Comparison of ENCODE assay signal across 8 cellular contexts in genomic region chr6:8435845-8436168, GRCh38. TPM values are rescaled to one million over a fixed set of nuclear protein-coding genes. Genes with fewer than 3 reads are reported as not detected.
DNase-seq lines count a peak whose midpoint lies in the region; ATAC-seq, FAIRE-seq and TF ChIP-seq lines count a peak whose summit lies in the region.

No MANE protein-coding gene starts in this region.

- H3K27me3 ChIP-seq in Caco-2 (replicated peaks; ENCODE audit: control insufficient read depth, insufficient read depth, low read length) (no peaks in the 10 kb centered on the region), bronchial epithelial cell (ENCODE audit: control insufficient read depth, insufficient read depth, low read length) (no peaks in the 10 kb centered on the region)

- H3K9me3 ChIP-seq in Caco-2, result no peaks in the 10 kb centered on the region

- H3K27me3 Mint-ChIP-seq in Caco-2 (ENCODE audit: insufficient read depth, unreplicated experiment), result no peaks in the 10 kb centered on the region
- H3K27me3 Mint-ChIP-seq in IgD-negative memory B cell, result no peaks in the 10 kb centered on the region
- H3K27me3 Mint-ChIP-seq in memory B cell, result no peaks in the 10 kb centered on the region

- H3K4me3 ChIP-seq in Caco-2 (ENCODE audit: low read depth, low read length) (peak overlapping the region; percentile 100), bronchial epithelial cell (ENCODE audit: low read depth, low read length) (peak overlapping the region; percentile 99)

- no peak for DNase-seq in Caco-2
- DNase-seq in bronchial epithelial cell (ENCODE audit: low read depth), result peak; percentile 62
- DNase-seq in memory B cell (ENCODE audit: low spot score in 2 of 2), result no peak
- peak; percentile 10 for DNase-seq in urothelium cell line (ENCODE audit: low spot score)
- no peak for DNase-seq in NCI-H82 treated with DMSO at 0.1 percent for 48 hours (lab: John Stamatoyannopoulos, UW; ENCODE audit: unreplicated experiment)
- no peak for DNase-seq in activated CD8-positive, alpha-beta memory T cell treated with anti-CD3 and anti-CD28 coated beads, Interleukin-2, amount 50 U/mL, for 4 hours
- no peak for DNase-seq in NK-92 (lab: John Stamatoyannopoulos, UW; ENCODE audit: unreplicated experiment)

- peak; percentile 7 for ATAC-seq in memory B cell (ENCODE audit: low read depth)

- H3K9me3 Mint-ChIP-seq in Caco-2 (ENCODE audit: unreplicated experiment) (no peaks in the 10 kb centered on the region), IgD-negative memory B cell (peaks cover 0 to 2% (median 0%) of the 10 kb centered on the region in 3 donors), memory B cell (peaks cover 1% of the 10 kb centered on the region)

- no peaks in the 10 kb centered on the region for H3K36me3 ChIP-seq in Caco-2 (ENCODE audit: control insufficient read depth, insufficient read depth, low read length)
- H3K36me3 ChIP-seq in bronchial epithelial cell (ENCODE audit: control insufficient read depth, insufficient read depth, low read length), result no peaks in the 10 kb centered on the region

- CTCF ChIA-PET in Caco-2 (lab: Charles Lee), result no interaction called here

- H3K4me1 Mint-ChIP-seq in Caco-2 (ENCODE audit: low read depth, unreplicated experiment), result peaks cover 48% of the 10 kb centered on the region
- peaks cover 18 to 38% (median 30%) of the 10 kb centered on the region in 3 donors for H3K4me1 Mint-ChIP-seq in IgD-negative memory B cell
- peaks cover 28% of the 10 kb centered on the region for H3K4me1 Mint-ChIP-seq in memory B cell

- H3K4me3 Mint-ChIP-seq in Caco-2 (ENCODE audit: unreplicated experiment), result peak overlapping the region; percentile 90
- H3K4me3 Mint-ChIP-seq in IgD-negative memory B cell, result peak overlapping the region; percentile 95 to 97 (median 97)
- H3K4me3 Mint-ChIP-seq in memory B cell, result peak overlapping the region; percentile 95

- intact Hi-C loops in Caco-2 (cut with micrococcal nuclease; ENCODE audit: unreplicated experiment), result loop anchor here (1.0 kb wide), 1 partner anchor 10 kb away; no protein-coding TSS in a partner anchor

- POLR2A ChIA-PET in Caco-2 (lab: Charles Lee), result no interaction called here

- H3K36me3 Mint-ChIP-seq in Caco-2 (ENCODE audit: insufficient read depth, unreplicated experiment), result peaks cover 35% of the 10 kb centered on the region
- peaks cover 7% of the 10 kb centered on the region for H3K36me3 Mint-ChIP-seq in IgD-negative memory B cell
- H3K36me3 Mint-ChIP-seq in memory B cell, result peaks cover 6% of the 10 kb centered on the region

- TF ChIP-seq CTCF in Caco-2 (IDR thresholded peaks at IDR 0.05; ENCODE audit: insufficient read depth in 1 of 2, low read depth in 1 of 2, low read length in 1 of 2, severe bottlenecking in 1 of 2, unreplicated experiment in 1 of 2), result no peak
- TF ChIP-seq CTCF in bronchial epithelial cell (IDR thresholded peaks at IDR 0.05; ENCODE audit: insufficient read depth, low read length, severe bottlenecking), result no peak

- no peak for FAIRE-seq in bronchial epithelial cell (lab: Jason Lieb, UNC)
- FAIRE-seq in urothelium cell line (lab: Jason Lieb, UNC), result no peak

- peaks cover 49% of the 10 kb centered on the region for H3K4me1 ChIP-seq in Caco-2

- TSS peak; percentile 83 for BruUV-seq in Caco-2 (replicated peaks; lab: Mats Ljungman, UMichigan)

- peak overlapping the region; percentile 89 for H3K27ac Mint-ChIP-seq in Caco-2 (ENCODE audit: unreplicated experiment)
- peak overlapping the region; percentile 97 to 99 (median 98) for H3K27ac Mint-ChIP-seq in IgD-negative memory B cell
- H3K27ac Mint-ChIP-seq in memory B cell, result peak overlapping the region; percentile 99

RNA-seq across cellular contexts. Expression of gene SLC35B3, which starts 0.5 kb away (rescaled TPM):
- 38.7 and 41.3 TPM in 2 replicates for total RNA-seq in Caco-2 (2022)
- polyA plus RNA-seq in IgD-negative memory B cell, result 12.5 TPM
- total RNA-seq in bronchial epithelial cell, result 12.9 and 15.1 TPM in 2 replicates

Comparison
In these comparisons a context has a peak if more than half of its experiments do, and no peak if none do; other contexts are left out.
1. DNase-seq: peak in bronchial epithelial cell (single experiment) and urothelium cell line (single experiment); none in Caco-2 (0 of 2), memory B cell (0 of 2), NCI-H82 treated with DMSO at 0.1 percent for 48 hours (single experiment), activated CD8-positive, alpha-beta memory T cell treated with anti-CD3 and anti-CD28 coated beads, Interleukin-2, amount 50 U/mL, for 4 hours (single experiment) and NK-92 (single experiment).
2. Peak in every context shown above with its lines, with median percentiles within 50 percentile points of each other: H3K27ac Mint-ChIP-seq and H3K4me3 Mint-ChIP-seq.